ENCODE assay signal across 11 cellular contexts in the genomic region with DNA sequence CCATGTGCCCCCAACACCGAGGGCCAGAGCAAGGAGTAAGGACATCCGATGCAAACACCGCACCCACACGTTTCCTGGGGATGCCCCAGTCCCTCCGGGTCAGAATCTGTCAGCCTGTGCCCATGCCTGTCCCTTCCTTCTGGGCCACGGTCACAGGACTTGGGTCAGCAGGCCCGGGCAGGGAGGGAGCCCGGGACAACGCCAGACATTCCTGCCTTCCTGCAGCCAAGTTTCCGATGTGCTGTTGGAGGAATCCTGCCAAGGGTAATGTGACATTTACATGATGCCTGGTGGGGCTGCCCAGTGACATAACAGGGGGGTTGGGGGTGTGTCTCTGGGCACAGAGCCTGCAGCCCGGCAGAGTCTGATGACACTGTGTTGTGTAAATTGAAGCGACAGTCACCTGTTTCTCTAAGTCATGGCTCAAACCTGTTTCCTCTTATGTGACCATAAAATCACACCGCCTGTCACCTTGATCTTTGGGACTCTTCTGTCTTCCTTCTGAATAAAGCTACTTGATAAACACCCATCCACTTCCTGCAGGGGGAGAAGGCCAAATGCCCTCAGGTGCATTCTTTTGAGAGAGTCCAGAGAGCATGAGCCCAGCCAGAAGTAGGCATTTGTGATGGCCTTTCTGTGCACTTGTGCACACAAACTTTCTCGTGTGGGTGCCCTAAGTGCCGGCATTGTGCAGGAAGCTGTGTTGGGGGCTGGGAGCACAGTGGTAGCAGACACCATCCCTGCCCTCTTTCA.
DNase-seq lines count a peak whose midpoint lies in the region; FAIRE-seq and TF ChIP-seq lines count a peak whose summit lies in the region.
"Had no signal": no experiment of that assay in that cellular context is flagged by ENCODE, and none has a peak within 500 bp of the region (broad histone marks: within the 10 kb centered on the region; RNA-seq: fewer than 3 reads in every experiment).

No MANE protein-coding gene starts in this region.

- H3K14ac ChIP-seq in H1 (ENCODE audit: insufficient read length): no peak overlapping the region

- no peak overlapping the region for H3K23ac ChIP-seq in H1 (ENCODE audit: insufficient read length)

- H2BK5ac ChIP-seq in H1 (ENCODE audit: low read depth, low read length): peak overlapping the region; percentile 30; the same call in 1 of the 2 replicates

- no peak overlapping the region; the same call in 1 of the 2 replicates for H4K8ac ChIP-seq in H1 (ENCODE audit: extremely low read depth, insufficient read depth, low read length)

- H3K18ac ChIP-seq in H1 (ENCODE audit: extremely low read depth, low read length): no peak overlapping the region

- peak overlapping the region; percentile 53; the same call in 1 of the 2 replicates for H2BK12ac ChIP-seq in H1 (ENCODE audit: low read depth, low read length)

- DNase-seq in LNCaP clone FGC (ENCODE audit: low read depth) (peak; percentile 79), H1 (ENCODE audit: low read depth in 1 of 2, low spot score in 2 of 2) (no peak), mucosa of gallbladder (ENCODE audit: low spot score) (peak; percentile 84), NCI-H748 (lab: John Stamatoyannopoulos, UW; ENCODE audit: unreplicated experiment) (no peak), T-helper 1 cell (no peak), NCI-H1694 (lab: John Stamatoyannopoulos, UW) (no peak)
- DNase-seq in activated CD4-positive, alpha-beta memory T cell treated with anti-CD3 and anti-CD28 coated beads, Interleukin-2, amount 10 ng/mL, durations not matched to agents 7 days and 5 days: no peak
- DNase-seq: CD4-positive, alpha-beta memory T cell had no signal

- CTCF ChIA-PET in H1 (lab: Charles Lee; ENCODE audit: partially characterized antibody): interaction anchor here (0.5 to 4.3 kb wide), 19 partner anchors 8 to 752 kb away, joined by 3 to 43 read pairs (median 4); no protein-coding TSS in a partner anchor
- CTCF ChIA-PET in activated CD4-positive, alpha-beta memory T cell treated with anti-CD3 and anti-CD28 coated beads, Interleukin-2, amount 10 ng/mL, durations not matched to agents 7 days and 5 days (lab: Charles Lee): interaction anchor here (0.9 kb wide), 1 partner anchor 11 kb away, joined by 3 read pairs; no protein-coding TSS in a partner anchor

- H2BK120ac ChIP-seq in H1 (replicated peaks; ENCODE audit: low read depth, low read length): no peak overlapping the region

- H3K9ac ChIP-seq in BLaER1 (no peak overlapping the region), H1 (replicated peaks in 1 of 4; ENCODE audit: extremely low read depth in 1 of 4, low read depth in 3 of 4, low read length in 3 of 4) (no peak overlapping the region)
- H3K9ac ChIP-seq: KMS-11 had no signal

- H3K4me3 Mint-ChIP-seq in activated CD4-positive, alpha-beta memory T cell treated with anti-CD3 and anti-CD28 coated beads, Interleukin-2, amount 10 ng/mL, durations not matched to agents 7 days and 5 days: no peak overlapping the region
- H3K4me3 Mint-ChIP-seq: CD4-positive, alpha-beta memory T cell had no signal

- no peak overlapping the region for H4K5ac ChIP-seq in H1 (ENCODE audit: insufficient read length, low read depth, low read length)

- 0 out of 2 replicates have a peak overlapping the region, but pooled peaks have one; percentile 15 for H2BK20ac ChIP-seq in H1 (ENCODE audit: low read length)

- H4K91ac ChIP-seq in H1 (replicated peaks; ENCODE audit: insufficient read length, low read length): no peak overlapping the region

- H3K79me1 ChIP-seq in H1 (ENCODE audit: low read depth, low read length): no peaks in the 10 kb centered on the region

- TF ChIP-seq CTCF in LNCaP clone FGC (IDR thresholded peaks at IDR 0.05; ENCODE audit: control insufficient read depth, extremely low read depth, insufficient read depth): no peak
- TF ChIP-seq CTCF in H1 (IDR thresholded peaks at IDR 0.05; ENCODE audit: control extremely low read depth in 1 of 3, insufficient read depth in 1 of 3, low read depth in 1 of 3, low read length in 3 of 3): no peak

- H2BK15ac ChIP-seq in H1 (ENCODE audit: low read length): 0 out of 2 replicates have a peak overlapping the region, but pooled peaks have one; percentile 46

- WGBS in H1 (ENCODE audit: extremely low coverage in 1 of 2, insufficient coverage in 1 of 2, insufficient read length in 1 of 2, insufficient replicate concordance in 2 of 2, low coverage in 1 of 2, low lambda C conversion rate in 2 of 2, missing lambda C conversion rate in 1 of 2), 2 experiments: 89% methylated on average over 13 of the region's 15 CpGs; no CpG with 5 or more reads in 1 of the 2 experiments

- no peak overlapping the region for H3K56ac ChIP-seq in H1 (replicated peaks; ENCODE audit: insufficient read length, low read depth, low read length)

- H2AFZ ChIP-seq in H1 (ENCODE audit: low read length): no peak overlapping the region

- peak overlapping the region; percentile 1; the same call in 1 of the 2 replicates for H2AK5ac ChIP-seq in H1 (ENCODE audit: low read depth, low read length)

- H3K27ac Mint-ChIP-seq in activated CD4-positive, alpha-beta memory T cell treated with anti-CD3 and anti-CD28 coated beads, Interleukin-2, amount 10 ng/mL, durations not matched to agents 7 days and 5 days: no peak overlapping the region
- H3K27ac Mint-ChIP-seq: progenitor cell of endocrine pancreas had no signal

- no peak for TF ChIP-seq EP300 in H1 (IDR thresholded peaks at IDR 0.05; ENCODE audit: borderline replicate concordance in 1 of 2, low read depth in 2 of 2, low read length in 2 of 2)

- no peaks in the 10 kb centered on the region for H3K9me3 Mint-ChIP-seq in activated CD4-positive, alpha-beta memory T cell treated with anti-CD3 and anti-CD28 coated beads, Interleukin-2, amount 10 ng/mL, durations not matched to agents 7 days and 5 days

- peaks cover 9% of the 10 kb centered on the region; the same call in 1 of the 2 replicates for H4K20me1 ChIP-seq in BLaER1
- no peaks in the 10 kb centered on the region for H4K20me1 ChIP-seq in H1 (replicated peaks in 1 of 2; ENCODE audit: control insufficient read depth in 1 of 2, insufficient read depth in 2 of 2, low read length in 2 of 2)

- H3K9me3 ChIP-seq in BLaER1: no peaks in the 10 kb centered on the region
- H3K9me3 ChIP-seq in H1 (ENCODE audit: insufficient read depth in 2 of 2, low read depth in 1 of 2, low read length in 1 of 2): no peaks in the 10 kb centered on the region

- no peaks in the 10 kb centered on the region for H3K27me3 ChIP-seq in BLaER1
- H3K27me3 ChIP-seq in H1 (replicated peaks in 1 of 4; ENCODE audit: control insufficient read depth in 3 of 4, extremely low read depth in 1 of 4, insufficient read depth in 3 of 4, low read length in 3 of 4): no peaks in the 10 kb centered on the region

- no peaks in the 10 kb centered on the region for H3K36me3 ChIP-seq in BLaER1
- no peaks in the 10 kb centered on the region for H3K36me3 ChIP-seq in H1 (ENCODE audit: control insufficient read depth in 2 of 4, insufficient read depth in 4 of 4, low read length in 3 of 4)

- no peak for TF ChIP-seq RAD21 in H1 (IDR thresholded peaks at IDR 0.05 in 1 of 2, conservative IDR thresholded peaks at IDR 0.05 in 1 of 2; ENCODE audit: low read depth in 2 of 2, low read length in 2 of 2)

- no peaks in the 10 kb centered on the region for H3K4me1 Mint-ChIP-seq in activated CD4-positive, alpha-beta memory T cell treated with anti-CD3 and anti-CD28 coated beads, Interleukin-2, amount 10 ng/mL, durations not matched to agents 7 days and 5 days

- H3K79me2 ChIP-seq in H1 (ENCODE audit: control insufficient read depth in 1 of 2, insufficient read depth in 2 of 2, low read length in 2 of 2): no peaks in the 10 kb centered on the region

- TF ChIP-seq POLR2A in H1 (IDR thresholded peaks at IDR 0.05; ENCODE audit: control extremely low read depth in 1 of 2, low read depth in 2 of 2, low read length in 2 of 2): no peak

- H3K36me3 Mint-ChIP-seq in activated CD4-positive, alpha-beta memory T cell treated with anti-CD3 and anti-CD28 coated beads, Interleukin-2, amount 10 ng/mL, durations not matched to agents 7 days and 5 days (ENCODE audit: low read depth): no peaks in the 10 kb centered on the region

- FAIRE-seq in H1 (lab: Jason Lieb, UNC): no peak

- no peaks in the 10 kb centered on the region for H3K27me3 Mint-ChIP-seq in activated CD4-positive, alpha-beta memory T cell treated with anti-CD3 and anti-CD28 coated beads, Interleukin-2, amount 10 ng/mL, durations not matched to agents 7 days and 5 days
- H3K27me3 Mint-ChIP-seq: CD4-positive, alpha-beta memory T cell had no signal

- peak overlapping the region; percentile 92 for H3K4me2 ChIP-seq in BLaER1
- H3K4me2 ChIP-seq in H1 (ENCODE audit: insufficient read depth in 1 of 2, low read depth in 2 of 2, low read length in 2 of 2): no peak overlapping the region
- H3K4me2 ChIP-seq: KMS-11 had no signal

- H3K4me1 ChIP-seq in BLaER1: peaks cover 82% of the 10 kb centered on the region
- H3K4me1 ChIP-seq in H1 (replicated peaks in 1 of 4; ENCODE audit: control insufficient read depth in 3 of 4, insufficient read depth in 4 of 4, low read length in 3 of 4): peaks cover 0 to 15% (median 11%) of the 10 kb centered on the region in 4 experiments; a peak in 6 of 7 replicates

- H3K4ac ChIP-seq in H1 (replicated peaks; ENCODE audit: insufficient read length, low read depth, low read length): no peak overlapping the region

- H3K4me3 ChIP-seq in BLaER1: no peak overlapping the region
- H3K4me3 ChIP-seq in LNCaP clone FGC (ENCODE audit: low read depth, low read length): no peak overlapping the region
- no peak overlapping the region for H3K4me3 ChIP-seq in H1 (ENCODE audit: extremely low read depth in 1 of 4, insufficient read depth in 2 of 4, low read depth in 3 of 4, low read length in 4 of 4)

- POLR2A ChIA-PET in H1 (lab: Charles Lee; ENCODE audit: partially characterized antibody): no interaction called here
- POLR2A ChIA-PET in activated CD4-positive, alpha-beta memory T cell treated with anti-CD3 and anti-CD28 coated beads, Interleukin-2, amount 10 ng/mL, durations not matched to agents 7 days and 5 days (lab: Charles Lee): no interaction called here

- peak overlapping the region; percentile 32; the same call in 1 of the 2 replicates for H3K27ac ChIP-seq in BLaER1
- no peak overlapping the region for H3K27ac ChIP-seq in H1 (ENCODE audit: low read depth, low read length)
- H3K27ac ChIP-seq: KMS-11 had no signal

- no peaks in the 10 kb centered on the region for H3K23me2 ChIP-seq in H1 (ENCODE audit: low read depth, low read length)

TF ChIP-seq in H1, 55 proteins besides CTCF, POLR2A, EP300 and RAD21:
- TF ChIP-seq MAFK (IDR thresholded peaks at IDR 0.05; ENCODE audit: low read depth, low read length) (no peak), CREB1 (IDR thresholded peaks at IDR 0.05) (no peak), CTBP2 (IDR thresholded peaks at IDR 0.05; ENCODE audit: borderline replicate concordance, insufficient read depth, insufficient read length, low read length) (no peak)

Comparison
In these comparisons a context has a peak if more than half of its experiments do, and no peak if none do; other contexts are left out.
1. DNase-seq: peak in LNCaP clone FGC (single experiment) and mucosa of gallbladder (single experiment); none in H1 (0 of 2), NCI-H748 (single experiment), T-helper 1 cell (0 of 5), NCI-H1694 (single experiment) and activated CD4-positive, alpha-beta memory T cell treated with anti-CD3 and anti-CD28 coated beads, Interleukin-2, amount 10 ng/mL, durations not matched to agents 7 days and 5 days (single experiment).